1 cellular context compared by ENCODE assay signal in the genomic region with DNA sequence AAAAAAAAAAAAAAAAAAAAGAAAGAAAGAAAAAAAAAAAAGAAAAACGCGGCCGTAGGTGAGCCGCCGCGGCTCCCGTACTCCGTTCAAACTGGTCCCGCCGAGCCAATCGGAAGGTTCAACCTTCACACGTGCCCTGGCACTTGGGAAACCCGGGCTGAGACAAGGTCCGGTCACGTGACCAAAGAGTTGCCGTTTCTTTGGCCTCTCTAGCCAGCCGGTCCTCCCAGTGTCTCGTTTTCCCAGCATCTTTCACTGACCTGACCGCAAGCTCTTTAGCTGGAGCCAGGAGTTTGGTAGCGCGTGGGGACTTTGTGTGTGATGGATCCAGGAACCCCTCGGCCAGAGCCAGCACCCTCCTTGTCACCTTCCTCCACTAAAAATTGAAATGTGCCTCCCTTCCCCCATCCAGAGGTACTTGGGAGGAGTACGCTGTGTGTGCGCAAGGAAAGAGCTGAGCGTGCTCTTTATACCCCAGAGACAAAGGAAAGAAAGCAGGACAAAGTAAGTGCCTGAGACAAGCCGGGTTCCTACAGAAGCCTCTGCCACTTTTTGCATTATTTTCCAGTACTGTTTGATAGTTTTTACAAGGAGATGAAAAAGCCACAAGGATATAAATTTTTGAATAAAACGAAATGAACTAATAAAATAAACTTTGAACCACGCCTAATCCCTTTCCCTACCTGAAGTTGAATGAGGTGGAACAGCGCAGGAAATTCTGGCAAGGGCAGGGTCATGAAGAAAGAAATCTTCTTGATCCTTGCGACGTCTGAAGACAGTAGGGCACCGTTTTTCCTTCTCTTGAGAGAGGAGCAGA.
TF ChIP-seq lines count a peak whose summit lies in the region.

No MANE protein-coding gene starts in this region.

TF ChIP-seq in GM12878, 131 proteins besides CTCF, POLR2A, EP300 and RAD21 (continued from another document and continues in another):
- TF ChIP-seq, protein P1, sequence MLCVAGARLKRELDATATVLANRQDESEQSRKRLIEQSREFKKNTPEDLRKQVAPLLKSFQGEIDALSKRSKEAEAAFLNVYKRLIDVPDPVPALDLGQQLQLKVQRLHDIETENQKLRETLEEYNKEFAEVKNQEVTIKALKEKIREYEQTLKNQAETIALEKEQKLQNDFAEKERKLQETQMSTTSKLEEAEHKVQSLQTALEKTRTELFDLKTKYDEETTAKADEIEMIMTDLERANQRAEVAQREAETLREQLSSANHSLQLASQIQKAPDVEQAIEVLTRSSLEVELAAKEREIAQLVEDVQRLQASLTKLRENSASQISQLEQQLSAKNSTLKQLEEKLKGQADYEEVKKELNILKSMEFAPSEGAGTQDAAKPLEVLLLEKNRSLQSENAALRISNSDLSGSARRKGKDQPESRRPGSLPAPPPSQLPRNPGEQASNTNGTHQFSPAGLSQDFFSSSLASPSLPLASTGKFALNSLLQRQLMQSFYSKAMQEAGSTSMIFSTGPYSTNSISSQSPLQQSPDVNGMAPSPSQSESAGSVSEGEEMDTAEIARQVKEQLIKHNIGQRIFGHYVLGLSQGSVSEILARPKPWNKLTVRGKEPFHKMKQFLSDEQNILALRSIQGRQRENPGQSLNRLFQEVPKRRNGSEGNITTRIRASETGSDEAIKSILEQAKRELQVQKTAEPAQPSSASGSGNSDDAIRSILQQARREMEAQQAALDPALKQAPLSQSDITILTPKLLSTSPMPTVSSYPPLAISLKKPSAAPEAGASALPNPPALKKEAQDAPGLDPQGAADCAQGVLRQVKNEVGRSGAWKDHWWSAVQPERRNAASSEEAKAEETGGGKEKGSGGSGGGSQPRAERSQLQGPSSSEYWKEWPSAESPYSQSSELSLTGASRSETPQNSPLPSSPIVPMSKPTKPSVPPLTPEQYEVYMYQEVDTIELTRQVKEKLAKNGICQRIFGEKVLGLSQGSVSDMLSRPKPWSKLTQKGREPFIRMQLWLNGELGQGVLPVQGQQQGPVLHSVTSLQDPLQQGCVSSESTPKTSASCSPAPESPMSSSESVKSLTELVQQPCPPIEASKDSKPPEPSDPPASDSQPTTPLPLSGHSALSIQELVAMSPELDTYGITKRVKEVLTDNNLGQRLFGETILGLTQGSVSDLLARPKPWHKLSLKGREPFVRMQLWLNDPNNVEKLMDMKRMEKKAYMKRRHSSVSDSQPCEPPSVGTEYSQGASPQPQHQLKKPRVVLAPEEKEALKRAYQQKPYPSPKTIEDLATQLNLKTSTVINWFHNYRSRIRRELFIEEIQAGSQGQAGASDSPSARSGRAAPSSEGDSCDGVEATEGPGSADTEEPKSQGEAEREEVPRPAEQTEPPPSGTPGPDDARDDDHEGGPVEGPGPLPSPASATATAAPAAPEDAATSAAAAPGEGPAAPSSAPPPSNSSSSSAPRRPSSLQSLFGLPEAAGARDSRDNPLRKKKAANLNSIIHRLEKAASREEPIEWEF (IDR thresholded peaks at IDR 0.05; ENCODE audit: insufficient replicate concordance, low read depth, low read length): no peak
- TF ChIP-seq JUND (IDR thresholded peaks at IDR 0.05; ENCODE audit: low read depth, low read length) (no peak), HCFC1 (IDR thresholded peaks at IDR 0.05; ENCODE audit: low read length) (peak; percentile 73), NRF1 (conservative IDR thresholded peaks at IDR 0.05; ENCODE audit: low read depth, low read length) (no peak), GABPA (IDR thresholded peaks at IDR 0.05; ENCODE audit: low read depth) (peak; percentile 83), TARDBP (IDR thresholded peaks at IDR 0.05; ENCODE audit: borderline replicate concordance) (0 out of 2 replicates have a peak, but pooled peaks have one; percentile 23), BHLHE40 (IDR thresholded peaks at IDR 0.05; ENCODE audit: borderline replicate concordance in 1 of 2, low read depth in 2 of 2, low read length in 1 of 2) (peak; percentile 97 to 100), ETV6 (conservative IDR thresholded peaks at IDR 0.05 in 1 of 2, IDR thresholded peaks at IDR 0.05 in 1 of 2; ENCODE audit: borderline replicate concordance in 1 of 2, low read depth in 1 of 2) (no peak), NBN (IDR thresholded peaks at IDR 0.05) (peak; percentile 81), MXI1 (IDR thresholded peaks at IDR 0.05; ENCODE audit: low read depth, low read length) (no peak; the same call in none of the 2 replicates), EZH2 (IDR thresholded peaks at IDR 0.05; ENCODE audit: borderline replicate concordance, control insufficient read depth, low read depth, low read length) (no peak), SP1 (IDR thresholded peaks at IDR 0.05; ENCODE audit: low read depth, low read length) (peak; percentile 66), WRNIP1 (IDR thresholded peaks at IDR 0.05; ENCODE audit: borderline replicate concordance, low read depth, low read length) (peak; percentile 82; the same call in 1 of the 2 replicates), KDM1A (IDR thresholded peaks at IDR 0.05; ENCODE audit: borderline replicate concordance) (no peak), PAX8 (IDR thresholded peaks at IDR 0.05) (no peak), ZNF207 (IDR thresholded peaks at IDR 0.05; ENCODE audit: borderline replicate concordance) (no peak), TAF1 (IDR thresholded peaks at IDR 0.05; ENCODE audit: borderline replicate concordance, low read depth, low read length) (peak; percentile 38; the same call in 1 of the 2 replicates), SMARCA5 (IDR thresholded peaks at IDR 0.05) (no peak), BACH1 (IDR thresholded peaks at IDR 0.05; ENCODE audit: borderline replicate concordance) (peak; percentile 4; the same call in 1 of the 2 replicates), ASH2L (IDR thresholded peaks at IDR 0.05; ENCODE audit: borderline replicate concordance, low read depth) (no peak), STAT1 (conservative IDR thresholded peaks at IDR 0.05) (no peak), BMI1 (IDR thresholded peaks at IDR 0.05; ENCODE audit: borderline replicate concordance) (no peak), RELA (IDR thresholded peaks at IDR 0.05; ENCODE audit: borderline replicate concordance, partially characterized antibody) (peak; percentile 53), SMAD5 (IDR thresholded peaks at IDR 0.05; ENCODE audit: low read depth) (peak; percentile 51; the same call in 1 of the 2 replicates), STAT3 (IDR thresholded peaks at IDR 0.05; ENCODE audit: low read depth, low read length) (no peak), LARP7 (IDR thresholded peaks at IDR 0.05) (peak; percentile 13; the same call in 1 of the 2 replicates)
- TF ChIP-seq, protein P2, sequence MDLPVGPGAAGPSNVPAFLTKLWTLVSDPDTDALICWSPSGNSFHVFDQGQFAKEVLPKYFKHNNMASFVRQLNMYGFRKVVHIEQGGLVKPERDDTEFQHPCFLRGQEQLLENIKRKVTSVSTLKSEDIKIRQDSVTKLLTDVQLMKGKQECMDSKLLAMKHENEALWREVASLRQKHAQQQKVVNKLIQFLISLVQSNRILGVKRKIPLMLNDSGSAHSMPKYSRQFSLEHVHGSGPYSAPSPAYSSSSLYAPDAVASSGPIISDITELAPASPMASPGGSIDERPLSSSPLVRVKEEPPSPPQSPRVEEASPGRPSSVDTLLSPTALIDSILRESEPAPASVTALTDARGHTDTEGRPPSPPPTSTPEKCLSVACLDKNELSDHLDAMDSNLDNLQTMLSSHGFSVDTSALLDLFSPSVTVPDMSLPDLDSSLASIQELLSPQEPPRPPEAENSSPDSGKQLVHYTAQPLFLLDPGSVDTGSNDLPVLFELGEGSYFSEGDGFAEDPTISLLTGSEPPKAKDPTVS (IDR thresholded peaks at IDR 0.05; ENCODE audit: low read depth, low read length): no peak; the same call in 1 of the 2 replicates
- TF ChIP-seq, protein P3, sequence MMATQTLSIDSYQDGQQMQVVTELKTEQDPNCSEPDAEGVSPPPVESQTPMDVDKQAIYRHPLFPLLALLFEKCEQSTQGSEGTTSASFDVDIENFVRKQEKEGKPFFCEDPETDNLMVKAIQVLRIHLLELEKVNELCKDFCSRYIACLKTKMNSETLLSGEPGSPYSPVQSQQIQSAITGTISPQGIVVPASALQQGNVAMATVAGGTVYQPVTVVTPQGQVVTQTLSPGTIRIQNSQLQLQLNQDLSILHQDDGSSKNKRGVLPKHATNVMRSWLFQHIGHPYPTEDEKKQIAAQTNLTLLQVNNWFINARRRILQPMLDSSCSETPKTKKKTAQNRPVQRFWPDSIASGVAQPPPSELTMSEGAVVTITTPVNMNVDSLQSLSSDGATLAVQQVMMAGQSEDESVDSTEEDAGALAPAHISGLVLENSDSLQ (IDR thresholded peaks at IDR 0.05): peak; percentile 12; the same call in 1 of the 2 replicates
- TF ChIP-seq, protein P4, sequence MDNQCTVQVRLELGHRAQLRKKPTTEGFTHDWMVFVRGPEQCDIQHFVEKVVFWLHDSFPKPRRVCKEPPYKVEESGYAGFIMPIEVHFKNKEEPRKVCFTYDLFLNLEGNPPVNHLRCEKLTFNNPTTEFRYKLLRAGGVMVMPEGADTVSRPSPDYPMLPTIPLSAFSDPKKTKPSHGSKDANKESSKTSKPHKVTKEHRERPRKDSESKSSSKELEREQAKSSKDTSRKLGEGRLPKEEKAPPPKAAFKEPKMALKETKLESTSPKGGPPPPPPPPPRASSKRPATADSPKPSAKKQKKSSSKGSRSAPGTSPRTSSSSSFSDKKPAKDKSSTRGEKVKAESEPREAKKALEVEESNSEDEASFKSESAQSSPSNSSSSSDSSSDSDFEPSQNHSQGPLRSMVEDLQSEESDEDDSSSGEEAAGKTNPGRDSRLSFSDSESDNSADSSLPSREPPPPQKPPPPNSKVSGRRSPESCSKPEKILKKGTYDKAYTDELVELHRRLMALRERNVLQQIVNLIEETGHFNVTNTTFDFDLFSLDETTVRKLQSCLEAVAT (IDR thresholded peaks at IDR 0.05): peak; percentile 80; the same call in 1 of the 2 replicates
- TF ChIP-seq, protein P5, sequence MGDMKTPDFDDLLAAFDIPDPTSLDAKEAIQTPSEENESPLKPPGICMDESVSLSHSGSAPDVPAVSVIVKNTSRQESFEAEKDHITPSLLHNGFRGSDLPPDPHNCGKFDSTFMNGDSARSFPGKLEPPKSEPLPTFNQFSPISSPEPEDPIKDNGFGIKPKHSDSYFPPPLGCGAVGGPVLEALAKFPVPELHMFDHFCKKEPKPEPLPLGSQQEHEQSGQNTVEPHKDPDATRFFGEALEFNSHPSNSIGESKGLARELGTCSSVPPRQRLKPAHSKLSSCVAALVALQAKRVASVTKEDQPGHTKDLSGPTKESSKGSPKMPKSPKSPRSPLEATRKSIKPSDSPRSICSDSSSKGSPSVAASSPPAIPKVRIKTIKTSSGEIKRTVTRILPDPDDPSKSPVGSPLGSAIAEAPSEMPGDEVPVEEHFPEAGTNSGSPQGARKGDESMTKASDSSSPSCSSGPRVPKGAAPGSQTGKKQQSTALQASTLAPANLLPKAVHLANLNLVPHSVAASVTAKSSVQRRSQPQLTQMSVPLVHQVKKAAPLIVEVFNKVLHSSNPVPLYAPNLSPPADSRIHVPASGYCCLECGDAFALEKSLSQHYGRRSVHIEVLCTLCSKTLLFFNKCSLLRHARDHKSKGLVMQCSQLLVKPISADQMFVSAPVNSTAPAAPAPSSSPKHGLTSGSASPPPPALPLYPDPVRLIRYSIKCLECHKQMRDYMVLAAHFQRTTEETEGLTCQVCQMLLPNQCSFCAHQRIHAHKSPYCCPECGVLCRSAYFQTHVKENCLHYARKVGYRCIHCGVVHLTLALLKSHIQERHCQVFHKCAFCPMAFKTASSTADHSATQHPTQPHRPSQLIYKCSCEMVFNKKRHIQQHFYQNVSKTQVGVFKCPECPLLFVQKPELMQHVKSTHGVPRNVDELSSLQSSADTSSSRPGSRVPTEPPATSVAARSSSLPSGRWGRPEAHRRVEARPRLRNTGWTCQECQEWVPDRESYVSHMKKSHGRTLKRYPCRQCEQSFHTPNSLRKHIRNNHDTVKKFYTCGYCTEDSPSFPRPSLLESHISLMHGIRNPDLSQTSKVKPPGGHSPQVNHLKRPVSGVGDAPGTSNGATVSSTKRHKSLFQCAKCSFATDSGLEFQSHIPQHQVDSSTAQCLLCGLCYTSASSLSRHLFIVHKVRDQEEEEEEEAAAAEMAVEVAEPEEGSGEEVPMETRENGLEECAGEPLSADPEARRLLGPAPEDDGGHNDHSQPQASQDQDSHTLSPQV (IDR thresholded peaks at IDR 0.05): no peak
- TF ChIP-seq, protein P6, sequence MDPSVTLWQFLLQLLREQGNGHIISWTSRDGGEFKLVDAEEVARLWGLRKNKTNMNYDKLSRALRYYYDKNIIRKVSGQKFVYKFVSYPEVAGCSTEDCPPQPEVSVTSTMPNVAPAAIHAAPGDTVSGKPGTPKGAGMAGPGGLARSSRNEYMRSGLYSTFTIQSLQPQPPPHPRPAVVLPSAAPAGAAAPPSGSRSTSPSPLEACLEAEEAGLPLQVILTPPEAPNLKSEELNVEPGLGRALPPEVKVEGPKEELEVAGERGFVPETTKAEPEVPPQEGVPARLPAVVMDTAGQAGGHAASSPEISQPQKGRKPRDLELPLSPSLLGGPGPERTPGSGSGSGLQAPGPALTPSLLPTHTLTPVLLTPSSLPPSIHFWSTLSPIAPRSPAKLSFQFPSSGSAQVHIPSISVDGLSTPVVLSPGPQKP (IDR thresholded peaks at IDR 0.05; ENCODE audit: low read depth, low read length): no peak
- TF ChIP-seq, protein P7, sequence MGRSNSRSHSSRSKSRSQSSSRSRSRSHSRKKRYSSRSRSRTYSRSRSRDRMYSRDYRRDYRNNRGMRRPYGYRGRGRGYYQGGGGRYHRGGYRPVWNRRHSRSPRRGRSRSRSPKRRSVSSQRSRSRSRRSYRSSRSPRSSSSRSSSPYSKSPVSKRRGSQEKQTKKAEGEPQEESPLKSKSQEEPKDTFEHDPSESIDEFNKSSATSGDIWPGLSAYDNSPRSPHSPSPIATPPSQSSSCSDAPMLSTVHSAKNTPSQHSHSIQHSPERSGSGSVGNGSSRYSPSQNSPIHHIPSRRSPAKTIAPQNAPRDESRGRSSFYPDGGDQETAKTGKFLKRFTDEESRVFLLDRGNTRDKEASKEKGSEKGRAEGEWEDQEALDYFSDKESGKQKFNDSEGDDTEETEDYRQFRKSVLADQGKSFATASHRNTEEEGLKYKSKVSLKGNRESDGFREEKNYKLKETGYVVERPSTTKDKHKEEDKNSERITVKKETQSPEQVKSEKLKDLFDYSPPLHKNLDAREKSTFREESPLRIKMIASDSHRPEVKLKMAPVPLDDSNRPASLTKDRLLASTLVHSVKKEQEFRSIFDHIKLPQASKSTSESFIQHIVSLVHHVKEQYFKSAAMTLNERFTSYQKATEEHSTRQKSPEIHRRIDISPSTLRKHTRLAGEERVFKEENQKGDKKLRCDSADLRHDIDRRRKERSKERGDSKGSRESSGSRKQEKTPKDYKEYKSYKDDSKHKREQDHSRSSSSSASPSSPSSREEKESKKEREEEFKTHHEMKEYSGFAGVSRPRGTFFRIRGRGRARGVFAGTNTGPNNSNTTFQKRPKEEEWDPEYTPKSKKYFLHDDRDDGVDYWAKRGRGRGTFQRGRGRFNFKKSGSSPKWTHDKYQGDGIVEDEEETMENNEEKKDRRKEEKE (IDR thresholded peaks at IDR 0.05): no peak
- TF ChIP-seq, protein P8, sequence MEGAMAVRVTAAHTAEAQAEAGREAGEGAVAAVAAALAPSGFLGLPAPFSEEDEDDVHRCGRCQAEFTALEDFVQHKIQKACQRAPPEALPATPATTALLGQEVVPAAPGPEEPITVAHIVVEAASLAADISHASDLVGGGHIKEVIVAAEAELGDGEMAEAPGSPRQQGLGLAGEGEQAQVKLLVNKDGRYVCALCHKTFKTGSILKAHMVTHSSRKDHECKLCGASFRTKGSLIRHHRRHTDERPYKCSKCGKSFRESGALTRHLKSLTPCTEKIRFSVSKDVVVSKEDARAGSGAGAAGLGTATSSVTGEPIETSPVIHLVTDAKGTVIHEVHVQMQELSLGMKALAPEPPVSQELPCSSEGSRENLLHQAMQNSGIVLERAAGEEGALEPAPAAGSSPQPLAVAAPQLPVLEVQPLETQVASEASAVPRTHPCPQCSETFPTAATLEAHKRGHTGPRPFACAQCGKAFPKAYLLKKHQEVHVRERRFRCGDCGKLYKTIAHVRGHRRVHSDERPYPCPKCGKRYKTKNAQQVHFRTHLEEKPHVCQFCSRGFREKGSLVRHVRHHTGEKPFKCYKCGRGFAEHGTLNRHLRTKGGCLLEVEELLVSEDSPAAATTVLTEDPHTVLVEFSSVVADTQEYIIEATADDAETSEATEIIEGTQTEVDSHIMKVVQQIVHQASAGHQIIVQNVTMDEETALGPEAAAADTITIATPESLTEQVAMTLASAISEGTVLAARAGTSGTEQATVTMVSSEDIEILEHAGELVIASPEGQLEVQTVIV (IDR thresholded peaks at IDR 0.05; ENCODE audit: borderline replicate concordance, partially characterized antibody): peak; percentile 10
